ENCODE assay signal across 19 cellular contexts in the genomic region with DNA sequence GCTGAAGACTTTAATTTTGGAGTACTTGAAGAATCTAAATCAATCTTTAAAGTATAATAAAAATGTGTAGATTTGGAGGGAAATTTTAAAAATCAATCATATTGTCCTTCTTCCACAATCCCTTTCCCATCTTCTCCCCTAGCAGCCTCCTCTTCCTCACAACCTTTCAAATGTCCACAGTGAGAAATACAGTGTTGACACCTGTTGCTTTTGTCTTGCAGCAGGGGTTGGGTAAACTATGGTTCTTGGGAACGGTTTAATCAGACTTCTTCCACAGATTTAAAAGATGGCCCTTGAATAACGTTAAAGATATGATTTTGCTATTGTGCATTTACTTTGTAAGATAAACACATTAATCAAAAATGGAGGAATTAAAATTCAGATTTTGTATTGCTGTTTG.
"Had no signal": no experiment of that assay in that cellular context is flagged by ENCODE, and none has a peak within 500 bp of the region (broad histone marks: within the 10 kb centered on the region; RNA-seq: fewer than 3 reads in every experiment).

No MANE protein-coding gene starts in this region.

- FAIRE-seq: endothelial cell of umbilical vein, keratinocyte had no signal

- H3K27ac Mint-ChIP-seq: activated CD4-positive, alpha-beta T cell treated with anti-CD3 and anti-CD28 coated beads, Interleukin-2, amount 10 ng/mL, durations not matched to agents 24 days and 14 days; activated CD8-positive, alpha-beta T cell treated with anti-CD3 and anti-CD28 coated beads for 36 hours; activated T-helper 2 cell treated with anti-CD3 and anti-CD28 coated beads, Interferon-gamma antibody, Interleukin-2, Interleukin-4, amounts not matched to agents 10 μg/mL and 5 μg/mL and 100 μg/mL, durations not matched to agents 14 hours and 24 hours and 36 hours; dendritic cell treated with granulocyte-macrophage colony-stimulating factor and Interleukin-4, amounts not matched to agents 40 ng/mL and 50 ng/mL, for 4 days; naive thymus-derived CD8-positive, alpha-beta T cell had no signal

- H3K79me2 ChIP-seq: hepatocyte had no signal

- DNase-seq: activated CD4-positive, alpha-beta T cell treated with anti-CD3 and anti-CD28 coated beads, Interleukin-2, amount 10 ng/mL, durations not matched to agents 24 days and 14 days; activated CD8-positive, alpha-beta T cell treated with anti-CD3 and anti-CD28 coated beads for 36 hours; activated naive CD4-positive, alpha-beta T cell treated with anti-CD3 and anti-CD28 coated beads, Interleukin-2, amount 50 U/mL, for 16 hours; activated T-cell treated with anti-CD3 and anti-CD28 coated beads, Interleukin-2, amount 50 U/mL, for 1 hour; aorta; effector CD8-positive, alpha-beta T cell; esophagus squamous epithelium; naive thymus-derived CD8-positive, alpha-beta T cell; retina; stimulated activated CD4-positive, alpha-beta T cell treated with anti-CD3 and anti-CD28 coated beads, Interleukin-2, amount 100 ng/mL, for 24 hours; stimulated activated naive CD4-positive, alpha-beta T cell treated with Interleukin-2 at 50 U/mL for 16 hours; T1000; thyroid gland had no signal

- H3K27me3 ChIP-seq: breast epithelium, esophagus squamous epithelium, hepatocyte, thyroid gland had no signal

- H3K27ac ChIP-seq: breast epithelium, thyroid gland had no signal

- H3K4me1 ChIP-seq: breast epithelium had no signal

- H3K4me3 ChIP-seq: breast epithelium, esophagus squamous epithelium, hepatocyte, thyroid gland had no signal

- H2AFZ ChIP-seq: hepatocyte had no signal

- H3K9me3 ChIP-seq: breast epithelium, esophagus squamous epithelium, thyroid gland had no signal

- H3K27me3 Mint-ChIP-seq: dendritic cell treated with granulocyte-macrophage colony-stimulating factor and Interleukin-4, amounts not matched to agents 40 ng/mL and 50 ng/mL, for 4 days had no signal

- H3K4me3 Mint-ChIP-seq: activated CD4-positive, alpha-beta T cell treated with anti-CD3 and anti-CD28 coated beads, Interleukin-2, amount 10 ng/mL, durations not matched to agents 24 days and 14 days; activated CD8-positive, alpha-beta T cell treated with anti-CD3 and anti-CD28 coated beads for 36 hours; dendritic cell treated with granulocyte-macrophage colony-stimulating factor and Interleukin-4, amounts not matched to agents 40 ng/mL and 50 ng/mL, for 4 days; naive thymus-derived CD8-positive, alpha-beta T cell had no signal

- H3K4me2 ChIP-seq: hepatocyte had no signal

- H3K36me3 ChIP-seq: breast epithelium, esophagus squamous epithelium, thyroid gland had no signal

- H3K36me3 Mint-ChIP-seq: naive thymus-derived CD8-positive, alpha-beta T cell had no signal

- H3K9me3 Mint-ChIP-seq: activated CD4-positive, alpha-beta T cell treated with anti-CD3 and anti-CD28 coated beads, Interleukin-2, amount 10 ng/mL, durations not matched to agents 24 days and 14 days; activated CD8-positive, alpha-beta T cell treated with anti-CD3 and anti-CD28 coated beads for 36 hours; activated T-helper 2 cell treated with anti-CD3 and anti-CD28 coated beads, Interferon-gamma antibody, Interleukin-2, Interleukin-4, amounts not matched to agents 10 μg/mL and 5 μg/mL and 100 μg/mL, durations not matched to agents 14 hours and 24 hours and 36 hours; naive thymus-derived CD8-positive, alpha-beta T cell had no signal
